Comparison of ENCODE assay signal across 25 cellular contexts in genomic region chr17:18994626-18995025, GRCh38. TPM values are rescaled to one million over a fixed set of nuclear protein-coding genes. Genes with fewer than 3 reads are reported as not detected.
"Had no signal": no experiment of that assay in that cellular context is flagged by ENCODE, and none has a peak within 500 bp of the region (broad histone marks: within the 10 kb centered on the region; RNA-seq: fewer than 3 reads in every experiment).

No MANE protein-coding gene starts in this region.

- DNase-seq: activated CD4-positive, alpha-beta T cell treated with anti-CD3 and anti-CD28 coated beads for 36 hours; activated CD4-positive, alpha-beta T cell treated with anti-CD3 and anti-CD28 coated beads, Interleukin-2, amount 50 U/mL, for 4 hours; activated CD8-positive, alpha-beta memory T cell treated with anti-CD3 and anti-CD28 coated beads for 24 hours; activated CD8-positive, alpha-beta memory T cell treated with anti-CD3 and anti-CD28 coated beads, Interleukin-2, amount 50 U/mL, for 4 hours; activated naive CD4-positive, alpha-beta T cell; activated T-cell treated with anti-CD3 and anti-CD28 coated beads, Interleukin-2, amount 50 U/mL, for 4 hours; adrenal gland; effector CD8-positive, alpha-beta T cell; erythroblast; gastrocnemius medialis; left cardiac atrium; naive B cell; occipital lobe; sigmoid colon; stimulated activated CD4-positive, alpha-beta T cell treated with anti-CD3 and anti-CD28 coated beads, Interleukin-15, amount 100 ng/mL, for 24 hours; T-cell; testis; trophoblast cell; uterus had no signal

- H3K27ac ChIP-seq: adrenal gland, gastrocnemius medialis, sigmoid colon, testis, uterus had no signal

- H3K4me3 ChIP-seq: adrenal gland, gastrocnemius medialis, mucosa of descending colon, sigmoid colon, smooth muscle cell, testis, uterus had no signal

- H3K4me2 ChIP-seq: smooth muscle cell had no signal

- H3K9me3 ChIP-seq: adrenal gland, gastrocnemius medialis, mucosa of descending colon, testis had no signal

- H3K36me3 ChIP-seq: adrenal gland, gastrocnemius medialis, sigmoid colon, uterus had no signal

- ATAC-seq: activated CD4-positive, alpha-beta T cell treated with anti-CD3 and anti-CD28 coated beads for 36 hours; activated T-cell treated with anti-CD3 and anti-CD28 coated beads, Interleukin-2, amount 50 U/mL, for 4 hours; gastrocnemius medialis; left cardiac atrium; stimulated activated memory B cell treated with anti-CD40 and anti-IgM and Interleukin-4, amounts not matched to agents 10 μg/mL and 1 μg/mL and 100 μg/mL, for 72 hours; T-cell had no signal

- H3K27me3 ChIP-seq: adrenal gland, gastrocnemius medialis, sigmoid colon, testis, uterus had no signal

- FAIRE-seq: islet of Langerhans had no signal

- H3K4me1 ChIP-seq: adrenal gland, gastrocnemius medialis, sigmoid colon, testis, uterus had no signal

RNA-seq across cellular contexts. Expression of gene SLC5A10, which starts 42.7 kb away (rescaled TPM):
- total RNA-seq: activated CD4-positive, alpha-beta T cell treated with anti-CD3 and anti-CD28 coated beads for 36 hours; activated T-cell treated with anti-CD3 and anti-CD28 coated beads, Interleukin-2, amount 50 U/mL, for 4 hours; activated T-helper 2 cell treated with anti-CD3 and anti-CD28 coated beads, Interferon-gamma antibody, Interleukin-2, Interleukin-4, amounts not matched to agents 10 μg/mL and 5 μg/mL and 100 μg/mL, durations not matched to agents 14 hours and 24 hours and 36 hours; gastrocnemius medialis; neural crest cell; occipital lobe; sigmoid colon; smooth muscle cell; uterus had no signal
- polyA plus RNA-seq: smooth muscle cell had no signal

RNA-seq across cellular contexts. Expression of gene GRAP, which starts 52.1 kb away (rescaled TPM):
- total RNA-seq: smooth muscle cell had no signal
